ENCODE assay signal across 10 cellular contexts in the genomic region with DNA sequence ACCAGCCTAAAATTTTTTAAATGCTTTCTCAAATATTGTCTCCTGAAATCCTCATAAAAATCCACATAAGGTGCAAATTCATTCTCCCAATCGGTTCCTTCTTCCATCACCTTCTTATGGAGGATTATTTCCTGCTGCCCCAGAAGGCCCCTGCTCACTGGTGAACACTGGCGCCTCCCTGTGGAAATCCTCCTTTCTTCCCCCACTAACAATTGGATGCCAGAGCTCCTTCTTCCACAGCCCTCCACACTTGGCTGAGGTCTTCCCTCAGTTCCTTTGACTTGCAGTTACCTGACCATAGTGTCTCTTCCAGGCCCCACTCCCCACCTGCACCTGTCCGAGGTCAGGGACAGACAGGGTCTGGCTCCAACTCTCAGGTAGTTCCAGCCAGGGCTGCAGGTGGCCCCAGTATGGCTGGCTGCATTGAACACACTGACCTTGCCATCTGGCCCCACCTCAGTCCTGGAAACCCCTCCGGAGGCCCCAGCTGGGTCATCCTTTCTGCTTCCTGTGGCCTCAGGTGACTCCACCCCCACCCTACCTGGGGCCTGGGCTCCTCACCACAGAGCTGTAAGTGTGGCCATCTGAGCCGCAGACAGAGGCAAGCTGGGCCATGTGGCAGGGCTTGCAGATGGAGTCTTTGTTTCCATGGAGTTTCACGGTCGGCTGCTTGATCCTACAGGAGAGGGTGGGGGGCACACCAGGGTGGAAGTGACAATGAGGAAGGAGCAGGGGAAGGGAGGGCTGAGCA. TPM values are rescaled to one million over a fixed set of nuclear protein-coding genes. Genes with fewer than 3 reads are reported as not detected.
A peak's percentile ranks its signal among the peaks of the same experiment; 100 is the strongest.
DNase-seq lines count a peak whose midpoint lies in the region; ATAC-seq and TF ChIP-seq lines count a peak whose summit lies in the region.
"Had no signal": no experiment of that assay in that cellular context is flagged by ENCODE, and none has a peak within 500 bp of the region (broad histone marks: within the 10 kb centered on the region; RNA-seq: fewer than 3 reads in every experiment).

No MANE protein-coding gene starts in this region.

- peak overlapping the region; percentile 27 for H3K27ac Mint-ChIP-seq in activated naive CD8-positive, alpha-beta T cell treated with anti-CD3 and anti-CD28 coated beads, Interleukin-2, amount 10 ng/mL, durations not matched to agents 7 days and 5 days

- WGBS in SK-N-SH (ENCODE audit: low lambda C conversion rate) = 83% methylated on average over 7 of the region's 7 CpGs
- WGBS in transverse colon (ENCODE audit: low coverage in 1 of 2), 2 donors = 86 to 100% methylated on average over 1 to 7 of the region's 7 CpGs

- H3K27me3 Mint-ChIP-seq in activated naive CD8-positive, alpha-beta T cell treated with anti-CD3 and anti-CD28 coated beads, Interleukin-2, amount 10 ng/mL, durations not matched to agents 7 days and 5 days = no peaks in the 10 kb centered on the region

- TF ChIP-seq CTCF in SK-N-SH (IDR thresholded peaks at IDR 0.05) = no peak; the same call in 1 of the 2 replicates
- TF ChIP-seq CTCF in neural cell (IDR thresholded peaks at IDR 0.05; ENCODE audit: poor library complexity, severe bottlenecking) = no peak
- TF ChIP-seq CTCF in transverse colon (IDR thresholded peaks at IDR 0.05) = no peak

- no peak; the same call in 2 of the 3 replicates for ATAC-seq in SK-N-SH treated with all-trans-retinoic acid at 6 μM for 48 hours
- ATAC-seq in activated naive CD8-positive, alpha-beta T cell treated with anti-CD3 and anti-CD28 coated beads, Interleukin-2, amount 10 ng/mL, durations not matched to agents 7 days and 5 days (ENCODE audit: low read depth) = no peak

- peak; percentile 16; the same call in 1 of the 2 replicates for TF ChIP-seq RAD21 in SK-N-SH (IDR thresholded peaks at IDR 0.05; ENCODE audit: low read length)
- TF ChIP-seq RAD21 in Ishikawa (IDR thresholded peaks at IDR 0.05; ENCODE audit: low read depth) = peak; percentile 43; the same call in 1 of the 2 replicates
- TF ChIP-seq RAD21 in neural cell (conservative IDR thresholded peaks at IDR 0.05) = no peak

- H3K4me2 ChIP-seq in SK-N-SH = no peak overlapping the region
- H3K4me2 ChIP-seq in neural cell (ENCODE audit: low read length) = no peak overlapping the region

- TF ChIP-seq POLR2A in transverse colon (IDR thresholded peaks at IDR 0.05) = no peak

- H3K4me3 Mint-ChIP-seq in activated naive CD8-positive, alpha-beta T cell treated with anti-CD3 and anti-CD28 coated beads, Interleukin-2, amount 10 ng/mL, durations not matched to agents 7 days and 5 days = no peak overlapping the region

- H3K9me3 Mint-ChIP-seq in activated naive CD8-positive, alpha-beta T cell treated with anti-CD3 and anti-CD28 coated beads, Interleukin-2, amount 10 ng/mL, durations not matched to agents 7 days and 5 days = no peaks in the 10 kb centered on the region

- H3K4me1 Mint-ChIP-seq in activated naive CD8-positive, alpha-beta T cell treated with anti-CD3 and anti-CD28 coated beads, Interleukin-2, amount 10 ng/mL, durations not matched to agents 7 days and 5 days = peaks cover 23% of the 10 kb centered on the region

- no peak overlapping the region for H3K27ac ChIP-seq in SK-N-SH (ENCODE audit: low read depth in 2 of 2, low read length in 1 of 2)
- no peak overlapping the region for H3K27ac ChIP-seq in neural cell (ENCODE audit: low read length)
- no peak overlapping the region for H3K27ac ChIP-seq in transverse colon

- no peaks in the 10 kb centered on the region for H3K79me2 ChIP-seq in SK-N-SH (ENCODE audit: insufficient read depth)
- no peaks in the 10 kb centered on the region for H3K79me2 ChIP-seq in neural cell (replicated peaks; ENCODE audit: insufficient read depth, low read length)

- no peaks in the 10 kb centered on the region for H3K9me3 ChIP-seq in SK-N-SH
- H3K9me3 ChIP-seq in neural cell (ENCODE audit: low read length) = no peaks in the 10 kb centered on the region
- no peaks in the 10 kb centered on the region for H3K9me3 ChIP-seq in transverse colon

- H3F3A ChIP-seq in SK-N-SH (replicated peaks; ENCODE audit: insufficient read depth) (no peaks in the 10 kb centered on the region), neural cell (ENCODE audit: insufficient read depth, low read length, poor library complexity, severe bottlenecking) (no peaks in the 10 kb centered on the region)

- no peak for TF ChIP-seq EP300 in SK-N-SH (IDR thresholded peaks at IDR 0.05; ENCODE audit: borderline replicate concordance in 1 of 2, low read depth in 1 of 2, low read length in 1 of 2)
- no peak for TF ChIP-seq EP300 in Ishikawa (IDR thresholded peaks at IDR 0.05; ENCODE audit: borderline replicate concordance)
- no peak for TF ChIP-seq EP300 in neural cell (conservative IDR thresholded peaks at IDR 0.05; ENCODE audit: poor library complexity, severe bottlenecking)
- TF ChIP-seq EP300 in transverse colon (IDR thresholded peaks at IDR 0.05; ENCODE audit: low read depth) = no peak

- no peaks in the 10 kb centered on the region for H4K20me1 ChIP-seq in SK-N-SH (ENCODE audit: insufficient read depth)
- H4K20me1 ChIP-seq in neural cell (ENCODE audit: insufficient read depth) = no peaks in the 10 kb centered on the region

- H3K27me3 ChIP-seq in SK-N-SH (ENCODE audit: insufficient read depth) (no peaks in the 10 kb centered on the region), neural cell (ENCODE audit: insufficient read depth, low read depth, low read length) (no peaks in the 10 kb centered on the region), transverse colon (no peaks in the 10 kb centered on the region)

- POLR2A ChIA-PET in SK-N-SH (lab: Yijun Ruan, JAX) = interaction anchor here (0.7 kb wide), 1 partner anchor 262 kb away, joined by 3 read pairs; no protein-coding TSS in a partner anchor
- POLR2A ChIA-PET in activated naive CD8-positive, alpha-beta T cell treated with anti-CD3 and anti-CD28 coated beads, Interleukin-2, amount 10 ng/mL, durations not matched to agents 7 days and 5 days (lab: Charles Lee) = interaction anchor here (0.6 to 2.2 kb wide), 4 partner anchors 9 to 206 kb away, joined by 3 to 9 read pairs (median 4); no protein-coding TSS in a partner anchor

- H3K9me2 ChIP-seq in SK-N-SH (no peaks in the 10 kb centered on the region), neural cell (ENCODE audit: insufficient read depth, low read length) (no peaks in the 10 kb centered on the region)

- DNase-seq in SK-N-SH = no peak
- no peak for DNase-seq in activated naive CD8-positive, alpha-beta T cell treated with anti-CD3 and anti-CD28 coated beads, Interleukin-2, amount 10 ng/mL, durations not matched to agents 7 days and 5 days
- no peak for DNase-seq in GM03348 (ENCODE audit: low spot score)
- no peak for DNase-seq in transverse colon
- DNase-seq in NCI-H2196 (lab: John Stamatoyannopoulos, UW; ENCODE audit: unreplicated experiment) = no peak
- DNase-seq: activated CD4-positive, CD25-positive, alpha-beta regulatory T cell treated with anti-CD3 and anti-CD28 coated beads, Interleukin-2, amount 50 U/mL, for 72 hours; MV-4-11 had no signal

- CTCF ChIA-PET in SK-N-SH (lab: Yijun Ruan, JAX) = interaction anchor here (0.7 to 8.4 kb wide), 5 partner anchors 9 to 270 kb away, joined by 3 to 55 read pairs (median 3); no protein-coding TSS in a partner anchor

- intact Hi-C loops in transverse colon (cut with DNase I; ENCODE audit: low total_unique reads) = no loop called here

- H3K4me1 ChIP-seq in SK-N-SH (ENCODE audit: control insufficient read depth in 1 of 2, insufficient read depth in 2 of 2, low read depth in 1 of 2, low read length in 1 of 2) (peaks cover 0 to 47% of the 10 kb centered on the region in 2 experiments; a peak in 1 of 4 replicates), transverse colon (no peaks in the 10 kb centered on the region)

- H2AFZ ChIP-seq in SK-N-SH (ENCODE audit: low read depth) = no peak overlapping the region
- no peak overlapping the region for H2AFZ ChIP-seq in neural cell (ENCODE audit: low read depth, low read length)

- in situ Hi-C loops in transverse colon (cut with MboI; ENCODE audit: low pct_ligation_motif_present in 1 of 4, low pct_unique_long_range_greater_than_20kb in 1 of 4, low sequenced_read_pairs in 3 of 4) = loop anchor here in 2 of 4 donors (25.0 kb wide), 1 partner anchor 267 kb away; no protein-coding TSS in a partner anchor

- H3K36me3 Mint-ChIP-seq in activated naive CD8-positive, alpha-beta T cell treated with anti-CD3 and anti-CD28 coated beads, Interleukin-2, amount 10 ng/mL, durations not matched to agents 7 days and 5 days = peaks cover 35% of the 10 kb centered on the region

- H3K4me3 ChIP-seq in SK-N-SH (ENCODE audit: low read depth in 2 of 2, low read length in 1 of 2) = no peak overlapping the region
- no peak overlapping the region for H3K4me3 ChIP-seq in neural cell (ENCODE audit: low read length)
- no peak overlapping the region for H3K4me3 ChIP-seq in transverse colon

- no peak overlapping the region for H3K9ac ChIP-seq in SK-N-SH
- H3K9ac ChIP-seq in neural cell (ENCODE audit: low read length) = peak overlapping the region; percentile 12

- H3K36me3 ChIP-seq in SK-N-SH (replicated peaks in 1 of 2; ENCODE audit: control insufficient read depth in 1 of 2, insufficient read depth in 2 of 2, low read length in 1 of 2) = no peaks in the 10 kb centered on the region
- H3K36me3 ChIP-seq in neural cell (ENCODE audit: insufficient read depth, low read length) = no peaks in the 10 kb centered on the region
- no peaks in the 10 kb centered on the region for H3K36me3 ChIP-seq in transverse colon

TF ChIP-seq in SK-N-SH, 30 proteins besides CTCF, POLR2A, EP300 and RAD21 (continues in another document):
- TF ChIP-seq TCF12 (IDR thresholded peaks at IDR 0.05) (no peak), FOSL2 (IDR thresholded peaks at IDR 0.05; ENCODE audit: borderline replicate concordance, low read depth) (no peak)

TF ChIP-seq in SK-N-SH treated with all-trans-retinoic acid at 6 μM for 48 hours, 23 proteins besides CTCF, POLR2A, EP300 and RAD21 (continues in another document):
- no peak for TF ChIP-seq BACH2 (CRISPR knock-in tag; IDR thresholded peaks at IDR 0.05; ENCODE audit: borderline replicate concordance)

TF ChIP-seq in neural cell, 6 proteins besides CTCF, POLR2A, EP300 and RAD21 (continues in another document):
- no peak for TF ChIP-seq EZH2 (IDR thresholded peaks at IDR 0.05; ENCODE audit: borderline replicate concordance, insufficient read depth, low read length, poor library complexity, severe bottlenecking)
- no peak for TF ChIP-seq POLR2AphosphoS5 (IDR thresholded peaks at IDR 0.05)
- TF ChIP-seq TAF1 (IDR thresholded peaks at IDR 0.05; ENCODE audit: low read depth) = no peak

RNA-seq across cellular contexts. Expression of a gene that starts 18.4 kb away (rescaled TPM):
- polyA plus RNA-seq in SK-N-SH (2012; rRNA removed) (0.18 and 0.63 TPM in 2 replicates), neural cell (5.6 and 6.2 TPM in 2 replicates)
- polyA plus RNA-seq in SK-N-SH (2012; cell fraction: cytosol; rRNA removed) = 0.14 and 0.46 TPM in 2 replicates
- 1.2 and 1.4 TPM in 2 replicates for polyA plus RNA-seq in SK-N-SH (2012; cell fraction: nucleus; rRNA removed)
- total RNA-seq in activated naive CD8-positive, alpha-beta T cell treated with anti-CD3 and anti-CD28 coated beads, Interleukin-2, amount 10 ng/mL, durations not matched to agents 7 days and 5 days = 100 to 1,000 TPM; 370 to 371 TPM
- 4.6 and 7.5 TPM in 2 replicates for polyA minus RNA-seq in neural cell
- total RNA-seq in transverse colon = 10 to 100 TPM in 2 of 4 donors, 1 to 10 TPM in 2; 6.0 to 24.7 (median 9.3) TPM

Comparison
In these comparisons a context has a peak if more than half of its experiments do, and no peak if none do; other contexts are left out.
1. RNA of a gene that starts 18.4 kb away (total RNA-seq): 370 to 371 TPM in activated naive CD8-positive, alpha-beta T cell treated with anti-CD3 and anti-CD28 coated beads, Interleukin-2, amount 10 ng/mL, durations not matched to agents 7 days and 5 days; 6.0 to 24.7 TPM in transverse colon; every median in the first group is over 10 times any median in the second.